9 cellular contexts compared by ENCODE assay signal in genomic region chr9:22208846-22209585, GRCh38.
A peak's percentile ranks its signal among the peaks of the same experiment; 100 is the strongest.
DNase-seq lines count a peak whose midpoint lies in the region; ATAC-seq, FAIRE-seq and TF ChIP-seq lines count a peak whose summit lies in the region.
"Had no signal": no experiment of that assay in that cellular context is flagged by ENCODE, and none has a peak within 500 bp of the region (broad histone marks: within the 10 kb centered on the region; RNA-seq: fewer than 3 reads in every experiment).

No MANE protein-coding gene starts in this region.

- H3K79me2 ChIP-seq in Loucy (ENCODE audit: insufficient read depth, low read length) (no peaks in the 10 kb centered on the region), GM12878 (ENCODE audit: control insufficient read depth, insufficient read depth, low read length) (no peaks in the 10 kb centered on the region)

- SMC1A ChIA-PET in GM12878 (lab: Charles Lee; ENCODE audit: uncharacterized antibody, unreplicated experiment): no interaction called here

- H3K9ac ChIP-seq in Loucy (ENCODE audit: low read depth, low read length, poor library complexity, severe bottlenecking) (peak overlapping the region; percentile 57), GM12878 (ENCODE audit: control insufficient read depth, insufficient read depth, low read length) (no peak overlapping the region), skeletal muscle satellite cell (ENCODE audit: low read depth, low read length) (no peak overlapping the region)

- H3K4me2 ChIP-seq in Loucy (ENCODE audit: low read depth, low read length, poor library complexity, severe bottlenecking) (peak overlapping the region; percentile 78), GM12878 (ENCODE audit: control insufficient read depth, insufficient read depth) (peak overlapping the region; percentile 25; the same call in 1 of the 2 replicates), skeletal muscle satellite cell (ENCODE audit: low read length) (peak overlapping the region; percentile 13)

- FAIRE-seq in GM12878 (lab: Jason Lieb, UNC): no peak

- in situ Hi-C loops in GM12878 (cut with MboI): no loop called here

- RAD21 ChIA-PET in GM12878 (lab: Charles Lee; ENCODE audit: unreplicated experiment): no interaction called here

- DNase-seq in activated CD4-positive, alpha-beta T cell treated with anti-CD3 and anti-CD28 coated beads for 48 hours: peak; percentile 29
- no peak for DNase-seq in activated CD4-positive, alpha-beta T cell treated with anti-CD3 and anti-CD28 coated beads, Interleukin-2, amount 50 U/mL, for 1 hour
- DNase-seq in GM12878 (ENCODE audit: low read depth, low spot score) (no peak), GM10248 (ENCODE audit: extremely low spot score) (no peak), SW 1271 (lab: John Stamatoyannopoulos, UW) (no peak)
- DNase-seq: NCI-H2081 treated with DMSO at 0.1 percent for 48 hours had no signal

- no peaks in the 10 kb centered on the region for H4K20me1 ChIP-seq in Loucy (ENCODE audit: insufficient read depth, low read length, poor library complexity, severe bottlenecking)
- H4K20me1 ChIP-seq in GM12878 (ENCODE audit: control insufficient read depth, insufficient read depth): no peaks in the 10 kb centered on the region

- no TSS peak for BruUV-seq in GM12878 (replicated peaks; lab: Mats Ljungman, UMichigan)

- intact Hi-C loops in GM12878 (cut with micrococcal nuclease; ENCODE audit: unreplicated experiment): no loop called here

- H3K36me3 ChIP-seq in Loucy (ENCODE audit: insufficient read depth, low read length): no peaks in the 10 kb centered on the region
- H3K36me3 ChIP-seq in GM12878 (ENCODE audit: control insufficient read depth in 2 of 2, insufficient read depth in 2 of 2, low read length in 1 of 2): no peaks in the 10 kb centered on the region
- H3K36me3 ChIP-seq in skeletal muscle satellite cell (ENCODE audit: insufficient read depth, low read length): no peaks in the 10 kb centered on the region

- TF ChIP-seq POLR2A in GM12878 (IDR thresholded peaks at IDR 0.05; ENCODE audit: low read depth, low read length): no peak

- H3K4me3 ChIP-seq in Loucy (ENCODE audit: low read length, poor library complexity, severe bottlenecking) (peak overlapping the region; percentile 64), GM12878 (no peak overlapping the region), skeletal muscle satellite cell (ENCODE audit: low read length) (no peak overlapping the region)

- no peaks in the 10 kb centered on the region for H3F3A ChIP-seq in Loucy (ENCODE audit: low read depth)

- H3K27me3 ChIP-seq in Loucy (ENCODE audit: insufficient read depth, low read length, poor library complexity, severe bottlenecking): no peaks in the 10 kb centered on the region
- H3K27me3 ChIP-seq in GM12878 (replicated peaks in 1 of 2; ENCODE audit: control insufficient read depth in 2 of 2, insufficient read depth in 2 of 2, low read length in 1 of 2): no peaks in the 10 kb centered on the region; a peak in 1 of 4 replicates
- no peaks in the 10 kb centered on the region for H3K27me3 ChIP-seq in skeletal muscle satellite cell (ENCODE audit: control insufficient read depth, insufficient read depth, low read length)

- no peaks in the 10 kb centered on the region for H3K9me3 ChIP-seq in Loucy (ENCODE audit: insufficient read depth, low read depth, low read length)
- no peaks in the 10 kb centered on the region for H3K9me3 ChIP-seq in GM12878 (replicated peaks; ENCODE audit: control insufficient read depth, insufficient read depth, low read length)
- H3K9me3 ChIP-seq in skeletal muscle satellite cell (replicated peaks; ENCODE audit: low read length): no peaks in the 10 kb centered on the region

- TF ChIP-seq EP300 in GM12878 (IDR thresholded peaks at IDR 0.05; ENCODE audit: borderline replicate concordance in 1 of 2, control insufficient read depth in 1 of 2, low read depth in 2 of 2, low read length in 2 of 2): no peak

- no peak; the same call in 2 of the 3 replicates for ATAC-seq in GM12878
- ATAC-seq in HG02970 (IDR thresholded peaks at IDR 0.05; ENCODE audit: low FRiP score, unreplicated experiment): no peak

- H3K4me1 ChIP-seq in Loucy (ENCODE audit: insufficient read depth, low read length, poor library complexity, severe bottlenecking): peaks cover 6% of the 10 kb centered on the region
- H3K4me1 ChIP-seq in GM12878 (ENCODE audit: control insufficient read depth, insufficient read depth, low read length): no peaks in the 10 kb centered on the region
- H3K4me1 ChIP-seq in skeletal muscle satellite cell (ENCODE audit: control insufficient read depth, insufficient read depth, low read length): peaks cover 53% of the 10 kb centered on the region

- H3K9me2 ChIP-seq in Loucy (replicated peaks; ENCODE audit: low read depth, low read length): no peaks in the 10 kb centered on the region

- H3K27ac ChIP-seq in GM12878 (ENCODE audit: control insufficient read depth, insufficient read depth): no peak overlapping the region

- POLR2A ChIA-PET in GM12878 (lab: Charles Lee) (no interaction called here), GM10248 (lab: Yijun Ruan, JAX) (no interaction called here)

- CTCF ChIA-PET in GM12878 (lab: Yijun Ruan, JAX) (no interaction called here), GM10248 (lab: Yijun Ruan, JAX) (no interaction called here)

- H2AFZ ChIP-seq in Loucy (ENCODE audit: low read length): peak overlapping the region; percentile 95
- H2AFZ ChIP-seq in GM12878 (ENCODE audit: control insufficient read depth, low read depth, low read length): no peak overlapping the region

- TF ChIP-seq CTCF in Loucy (conservative IDR thresholded peaks at IDR 0.05; ENCODE audit: low read length): no peak
- TF ChIP-seq CTCF in GM12878 (IDR thresholded peaks at IDR 0.05 in 2 of 3, conservative IDR thresholded peaks at IDR 0.05 in 1 of 3; ENCODE audit: control insufficient read depth in 2 of 3, extremely low read depth in 1 of 3, insufficient read depth in 1 of 3, low read depth in 3 of 3, low read length in 3 of 3): no peak
- no peak for TF ChIP-seq CTCF in GM10248 (IDR thresholded peaks at IDR 0.05; ENCODE audit: control extremely low read depth, extremely low read depth, low read depth, missing control alignments)

- 0% methylated on average over 1 of the region's 1 CpG for WGBS in GM12878 (ENCODE audit: insufficient coverage, insufficient replicate concordance, low lambda C conversion rate, missing lambda C conversion rate)

- TF ChIP-seq RAD21 in GM12878 (IDR thresholded peaks at IDR 0.05; ENCODE audit: insufficient read depth, low read depth, low read length): no peak

TF ChIP-seq in GM12878, 131 proteins besides CTCF, POLR2A, EP300 and RAD21 (continues in another document):
- TF ChIP-seq STAT1 (conservative IDR thresholded peaks at IDR 0.05): no peak
- TF ChIP-seq BACH1 (IDR thresholded peaks at IDR 0.05; ENCODE audit: borderline replicate concordance): no peak
- TF ChIP-seq NR2C2 (IDR thresholded peaks at IDR 0.05; ENCODE audit: borderline replicate concordance, control insufficient read depth, insufficient read length, low read depth): no peak
- TF ChIP-seq ZNF207 (IDR thresholded peaks at IDR 0.05; ENCODE audit: borderline replicate concordance): no peak
- no peak for TF ChIP-seq MEF2A (IDR thresholded peaks at IDR 0.05; ENCODE audit: insufficient read depth, low read depth, low read length)
- TF ChIP-seq E2F8 (IDR thresholded peaks at IDR 0.05; ENCODE audit: low read depth, partially characterized antibody): no peak
- no peak for TF ChIP-seq ATF3 (IDR thresholded peaks at IDR 0.05; ENCODE audit: borderline replicate concordance, extremely low read depth, low read depth, low read length)
- no peak for TF ChIP-seq ZBTB4 (CRISPR knock-in tag; IDR thresholded peaks at IDR 0.05)

Comparison
In these comparisons a context has a peak if more than half of its experiments do, and no peak if none do; other contexts are left out.
1. H3K4me2 ChIP-seq: peak in every context shown above with its lines; median percentile 78 in Loucy; 25 in GM12878; 13 in skeletal muscle satellite cell.